14 cellular contexts compared by ENCODE assay signal in the genomic region with DNA sequence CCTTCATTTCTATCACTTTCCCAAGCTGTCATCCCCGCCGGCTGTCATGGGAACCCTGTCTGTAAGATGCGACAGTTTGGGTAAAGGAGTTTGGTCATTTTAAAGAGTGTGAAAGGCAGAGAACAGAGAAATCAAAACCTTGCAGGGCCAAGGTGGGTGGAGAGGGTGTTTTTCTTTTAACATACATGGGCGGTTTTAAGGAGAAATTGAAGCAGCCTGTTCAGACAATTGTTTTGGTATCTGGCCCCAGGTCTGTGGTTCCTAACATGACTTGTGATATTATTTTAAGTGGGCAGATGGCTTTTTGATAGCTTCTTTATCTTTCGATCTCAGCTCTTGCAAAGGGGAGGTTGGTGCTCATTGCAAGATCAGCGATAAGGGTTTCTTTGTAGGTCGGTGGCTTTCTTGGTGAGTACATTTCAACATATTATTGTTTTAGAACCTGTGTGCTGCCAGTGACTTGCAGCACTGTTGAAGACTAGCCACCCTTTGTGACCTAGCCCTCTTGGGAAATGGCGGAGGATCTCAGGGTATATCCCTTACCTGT. TPM values are rescaled to one million over a fixed set of nuclear protein-coding genes. Genes with fewer than 3 reads are reported as not detected.
DNase-seq lines count a peak whose midpoint lies in the region; ATAC-seq and TF ChIP-seq lines count a peak whose summit lies in the region.
"Had no signal": no experiment of that assay in that cellular context is flagged by ENCODE, and none has a peak within 500 bp of the region (broad histone marks: within the 10 kb centered on the region; RNA-seq: fewer than 3 reads in every experiment).

No MANE protein-coding gene starts in this region.

- peaks cover 19% of the 10 kb centered on the region; the same call in 1 of the 2 replicates for H3K79me2 ChIP-seq in Loucy (ENCODE audit: insufficient read depth, low read length)

- H3K9me3 ChIP-seq in Loucy (ENCODE audit: insufficient read depth, low read depth, low read length): no peaks in the 10 kb centered on the region
- H3K9me3 ChIP-seq: MG63 had no signal

- intact Hi-C loops in activated CD4-positive, alpha-beta memory T cell treated with anti-CD3 and anti-CD28 coated beads for 36 hours (cut with micrococcal nuclease): loop anchor here (1.0 to 10.0 kb wide), 3 partner anchors 20 to 698 kb away; a partner anchor contains a TSS
- intact Hi-C loops in MCF 10A (cut with micrococcal nuclease) (no loop called here), left colon (cut with DNase I, micrococcal nuclease) (no loop called here)

- peak; percentile 67 for DNase-seq in activated CD4-positive, alpha-beta memory T cell treated with anti-CD3 and anti-CD28 coated beads for 36 hours
- peak; percentile 42 for DNase-seq in chondrocyte (ENCODE audit: low spot score)
- DNase-seq in stimulated activated CD4-positive, alpha-beta T cell treated with anti-CD3 and anti-CD28 coated beads, Interleukin-1b, Interleukin-23, amount 100 ng/mL, for 48 hours: peak; percentile 48
- no peak for DNase-seq in MCF 10A (ENCODE audit: unreplicated experiment)
- DNase-seq in left colon: no peak
- no peak for DNase-seq in SIG-M5 treated with dmso at 0.1 percent for 504 hours (lab: John Stamatoyannopoulos, UW; ENCODE audit: unreplicated experiment)
- DNase-seq: MG63, right cardiac atrium, upper lobe of left lung had no signal

- no peaks in the 10 kb centered on the region for H3K27me3 Mint-ChIP-seq in activated CD4-positive, alpha-beta memory T cell treated with anti-CD3 and anti-CD28 coated beads for 36 hours
- H3K27me3 Mint-ChIP-seq in chondrocyte (ENCODE audit: low read depth): no peaks in the 10 kb centered on the region
- no peaks in the 10 kb centered on the region for H3K27me3 Mint-ChIP-seq in MCF 10A (ENCODE audit: insufficient read depth, unreplicated experiment)

- peak overlapping the region; percentile 33 for H3K9ac ChIP-seq in Loucy (ENCODE audit: low read depth, low read length, poor library complexity, severe bottlenecking)

- H3K27ac Mint-ChIP-seq in activated CD4-positive, alpha-beta memory T cell treated with anti-CD3 and anti-CD28 coated beads for 36 hours: peak overlapping the region; percentile 100
- H3K27ac Mint-ChIP-seq in chondrocyte (ENCODE audit: unreplicated experiment): no peak overlapping the region
- H3K27ac Mint-ChIP-seq in MCF 10A (ENCODE audit: low read depth, unreplicated experiment): no peak overlapping the region

- TF ChIP-seq CTCF in Loucy (conservative IDR thresholded peaks at IDR 0.05; ENCODE audit: low read length): no peak
- no peak for TF ChIP-seq CTCF in chondrocyte (IDR thresholded peaks at IDR 0.05)
- TF ChIP-seq CTCF in MCF 10A (IDR thresholded peaks at IDR 0.05; ENCODE audit: unreplicated experiment): no peak

- H3K4me1 ChIP-seq in Loucy (ENCODE audit: insufficient read depth, low read length, poor library complexity, severe bottlenecking): peaks cover 28% of the 10 kb centered on the region

- no peak overlapping the region for H2AFZ ChIP-seq in Loucy (ENCODE audit: low read length)

- H3K4me2 ChIP-seq in Loucy (ENCODE audit: low read depth, low read length, poor library complexity, severe bottlenecking): peak overlapping the region; percentile 83

- ATAC-seq in left colon (no peak), HG02623 (IDR thresholded peaks at IDR 0.05; ENCODE audit: unreplicated experiment) (no peak)
- ATAC-seq: right cardiac atrium had no signal

- CTCF ChIA-PET in activated CD4-positive, alpha-beta memory T cell treated with anti-CD3 and anti-CD28 coated beads for 36 hours (lab: Charles Lee): interaction anchor here (1.9 kb wide), 1 partner anchor 81 kb away, joined by 8 read pairs; no protein-coding TSS in a partner anchor
- CTCF ChIA-PET in MCF 10A (lab: Yijun Ruan, JAX): no interaction called here

- H3K36me3 Mint-ChIP-seq in activated CD4-positive, alpha-beta memory T cell treated with anti-CD3 and anti-CD28 coated beads for 36 hours: peaks cover 22% of the 10 kb centered on the region
- no peaks in the 10 kb centered on the region for H3K36me3 Mint-ChIP-seq in chondrocyte (ENCODE audit: low read depth)
- H3K36me3 Mint-ChIP-seq in MCF 10A (ENCODE audit: insufficient read depth, unreplicated experiment): no peaks in the 10 kb centered on the region

- H3K4me3 ChIP-seq in Loucy (ENCODE audit: low read length, poor library complexity, severe bottlenecking): peak overlapping the region; percentile 86
- H3K4me3 ChIP-seq: cardiac muscle cell, MG63, upper lobe of left lung had no signal

- POLR2A ChIA-PET in activated CD4-positive, alpha-beta memory T cell treated with anti-CD3 and anti-CD28 coated beads for 36 hours (lab: Charles Lee): interaction anchor here (0.6 to 1.5 kb wide), 4 partner anchors 9 to 82 kb away, joined by 3 to 4 read pairs (median 3); no protein-coding TSS in a partner anchor
- POLR2A ChIA-PET in MCF 10A (lab: Yijun Ruan, JAX): interaction anchor here (0.6 kb wide), 1 partner anchor 12 kb away, joined by 3 read pairs; no protein-coding TSS in a partner anchor

- H3K36me3 ChIP-seq in Loucy (ENCODE audit: insufficient read depth, low read length): no peaks in the 10 kb centered on the region
- H3K36me3 ChIP-seq: cardiac muscle cell, upper lobe of left lung had no signal

- peaks cover 79% of the 10 kb centered on the region for H3K4me1 Mint-ChIP-seq in activated CD4-positive, alpha-beta memory T cell treated with anti-CD3 and anti-CD28 coated beads for 36 hours (ENCODE audit: low read depth)
- H3K4me1 Mint-ChIP-seq in chondrocyte (ENCODE audit: low read depth) (peaks cover 21% of the 10 kb centered on the region), MCF 10A (ENCODE audit: insufficient read depth, unreplicated experiment) (peaks cover 8% of the 10 kb centered on the region)

- peak overlapping the region; percentile 73 for H3K4me3 Mint-ChIP-seq in activated CD4-positive, alpha-beta memory T cell treated with anti-CD3 and anti-CD28 coated beads for 36 hours
- H3K4me3 Mint-ChIP-seq in chondrocyte (ENCODE audit: unreplicated experiment) (no peak overlapping the region), MCF 10A (ENCODE audit: unreplicated experiment) (no peak overlapping the region)

- no peaks in the 10 kb centered on the region for H3F3A ChIP-seq in Loucy (ENCODE audit: low read depth)

- H3K9me2 ChIP-seq in Loucy (replicated peaks; ENCODE audit: low read depth, low read length): no peaks in the 10 kb centered on the region

- no peaks in the 10 kb centered on the region for H3K27me3 ChIP-seq in Loucy (ENCODE audit: insufficient read depth, low read length, poor library complexity, severe bottlenecking)
- H3K27me3 ChIP-seq: cardiac muscle cell, MG63, upper lobe of left lung had no signal

- BruUV-seq in MCF 10A (replicated peaks; lab: Mats Ljungman, UMichigan): no TSS peak

- no peaks in the 10 kb centered on the region for H3K9me3 Mint-ChIP-seq in activated CD4-positive, alpha-beta memory T cell treated with anti-CD3 and anti-CD28 coated beads for 36 hours
- H3K9me3 Mint-ChIP-seq in chondrocyte (ENCODE audit: low read depth): peaks cover 3% of the 10 kb centered on the region
- H3K9me3 Mint-ChIP-seq in MCF 10A (ENCODE audit: unreplicated experiment): peaks cover 3% of the 10 kb centered on the region

- H4K20me1 ChIP-seq in Loucy (ENCODE audit: insufficient read depth, low read length, poor library complexity, severe bottlenecking): peaks cover 8% of the 10 kb centered on the region

RNA-seq across cellular contexts. Expression of a gene that starts 3.7 kb away (rescaled TPM):
- 1 to 10 TPM; 7.0 to 8.1 TPM for total RNA-seq in activated CD4-positive, alpha-beta memory T cell treated with anti-CD3 and anti-CD28 coated beads for 36 hours
- total RNA-seq in chondrocyte: 6.6 to 15.0 TPM (median 8.0 TPM) in 3 replicates
- total RNA-seq in MCF 10A (2022): 7.0 and 9.1 TPM in 2 replicates
- total RNA-seq in left colon: 1 to 10 TPM; 1.9 to 2.5 TPM

RNA-seq across cellular contexts. Expression of a gene that starts 8.7 kb away (rescaled TPM):
- total RNA-seq in activated CD4-positive, alpha-beta memory T cell treated with anti-CD3 and anti-CD28 coated beads for 36 hours: 10 to 100 TPM; 23.1 to 23.8 TPM
- total RNA-seq in chondrocyte: 0.12 to 0.28 TPM in 2 of 3 replicates, not detected in the other
- total RNA-seq in MCF 10A (2022): 0.26 and 0.32 TPM in 2 replicates
- under 1 TPM in 1 of 2 donors, not detected in 1; 0.14 TPM for total RNA-seq in left colon
- total RNA-seq: epithelial cell of proximal tubule had no signal

RNA-seq across cellular contexts. Expression of a gene that starts 30.2 kb away (rescaled TPM):
- not detected for total RNA-seq in activated CD4-positive, alpha-beta memory T cell treated with anti-CD3 and anti-CD28 coated beads for 36 hours
- total RNA-seq in chondrocyte (not detected in 3 replicates), MCF 10A (2022) (not detected in 2 replicates), left colon (not detected)
- total RNA-seq: cardiac muscle cell, epithelial cell of proximal tubule, mucosa of gallbladder, right cardiac atrium, upper lobe of left lung had no signal

RNA-seq across cellular contexts. Expression of a gene that starts 38.0 kb away (rescaled TPM):
- 10 to 100 TPM; 21.0 to 21.1 TPM for total RNA-seq in activated CD4-positive, alpha-beta memory T cell treated with anti-CD3 and anti-CD28 coated beads for 36 hours
- total RNA-seq in chondrocyte: 12.3 to 13.2 TPM (median 12.8 TPM) in 3 replicates
- total RNA-seq in MCF 10A (2022): 11.0 and 11.5 TPM in 2 replicates
- total RNA-seq in left colon: 10 to 100 TPM; 14.3 to 16.9 TPM

RNA-seq across cellular contexts. Expression of a gene that starts 40.1 kb away (rescaled TPM):
- under 1 TPM; 0.51 to 0.74 TPM for total RNA-seq in activated CD4-positive, alpha-beta memory T cell treated with anti-CD3 and anti-CD28 coated beads for 36 hours
- not detected in 3 replicates for total RNA-seq in chondrocyte
- not detected in 2 replicates for total RNA-seq in MCF 10A (2022)
- total RNA-seq in left colon: 1 to 10 TPM in 1 of 2 donors, under 1 TPM in 1; 0.70 to 2.0 TPM

Comparison
In these comparisons a context has a peak if more than half of its experiments do, and no peak if none do; other contexts are left out.
1. DNase-seq: peak in activated CD4-positive, alpha-beta memory T cell treated with anti-CD3 and anti-CD28 coated beads for 36 hours (single experiment), chondrocyte (single experiment) and stimulated activated CD4-positive, alpha-beta T cell treated with anti-CD3 and anti-CD28 coated beads, Interleukin-1b, Interleukin-23, amount 100 ng/mL, for 48 hours (single experiment); none in MCF 10A (single experiment), left colon (0 of 2) and SIG-M5 treated with dmso at 0.1 percent for 504 hours (single experiment).
2. RNA of a gene that starts 8.7 kb away (total RNA-seq): 23.1 to 23.8 TPM in activated CD4-positive, alpha-beta memory T cell treated with anti-CD3 and anti-CD28 coated beads for 36 hours; 0.26 to 0.32 TPM in MCF 10A, 0.14 TPM in left colon and 0.12 to 0.28 TPM in chondrocyte; every median in the first group is over 10 times any median in the second.